Comparison of ENCODE assay signal across 19 cellular contexts in genomic region chr7:4692055-4692454, GRCh38. TPM values are rescaled to one million over a fixed set of nuclear protein-coding genes. Genes with fewer than 3 reads are reported as not detected.
DNase-seq lines count a peak whose midpoint lies in the region; ATAC-seq and TF ChIP-seq lines count a peak whose summit lies in the region.
"Had no signal": no experiment of that assay in that cellular context is flagged by ENCODE, and none has a peak within 500 bp of the region (broad histone marks: within the 10 kb centered on the region; RNA-seq: fewer than 3 reads in every experiment).

No MANE protein-coding gene starts in this region.

- peaks cover 2% of the 10 kb centered on the region for H3K36me3 Mint-ChIP-seq in T-helper 17 cell (ENCODE audit: low read depth)
- H3K36me3 Mint-ChIP-seq in activated T-helper 1 cell treated with anti-CD3 and anti-CD28 coated beads, Interleukin-12 subunit alpha, Interleukin-12 subunit beta, Interleukin-2, Interleukin-4 antibody, amounts not matched to agents 30 ng/mL and 10 ng/mL and 1 ng/mL, durations not matched to agents 14 hours and 24 hours and 36 hours (ENCODE audit: low read depth) = peaks cover 7% of the 10 kb centered on the region

- TF ChIP-seq EP300 in ovary (IDR thresholded peaks at IDR 0.05) = no peak

- intact Hi-C loops in ovary (cut with DNase I) = no loop called here
- intact Hi-C loops in activated T-helper 1 cell treated with anti-CD3 and anti-CD28 coated beads, Interleukin-12 subunit alpha, Interleukin-12 subunit beta, Interleukin-2, Interleukin-4 antibody, amounts not matched to agents 30 ng/mL and 10 ng/mL and 1 ng/mL, durations not matched to agents 14 hours and 24 hours and 36 hours (cut with micrococcal nuclease) = no loop called here

- TF ChIP-seq CTCF in fibroblast of villous mesenchyme (IDR thresholded peaks at IDR 0.05; ENCODE audit: insufficient read depth, low read depth, low read length) (no peak), ovary (IDR thresholded peaks at IDR 0.05) (no peak)

- H3K4me3 Mint-ChIP-seq in T-helper 17 cell = no peak overlapping the region
- H3K4me3 Mint-ChIP-seq in activated T-helper 1 cell treated with anti-CD3 and anti-CD28 coated beads, Interleukin-12 subunit alpha, Interleukin-12 subunit beta, Interleukin-2, Interleukin-4 antibody, amounts not matched to agents 30 ng/mL and 10 ng/mL and 1 ng/mL, durations not matched to agents 14 hours and 24 hours and 36 hours = no peak overlapping the region
- H3K4me3 Mint-ChIP-seq: CD4-positive, alpha-beta T cell; central memory CD8-positive, alpha-beta T cell had no signal

- no peak for ATAC-seq in T-helper 17 cell
- ATAC-seq in GM19455 (IDR thresholded peaks at IDR 0.05; ENCODE audit: unreplicated experiment) = no peak
- ATAC-seq in HG03108 (IDR thresholded peaks at IDR 0.05; ENCODE audit: unreplicated experiment) = no peak
- ATAC-seq: PC-3; stimulated activated naive B cell treated with anti-CD40 and anti-IgM and Interleukin-4, amounts not matched to agents 10 μg/mL and 1 μg/mL and 100 μg/mL, for 72 hours had no signal

- no peaks in the 10 kb centered on the region for H3K9me3 Mint-ChIP-seq in activated T-helper 1 cell treated with anti-CD3 and anti-CD28 coated beads, Interleukin-12 subunit alpha, Interleukin-12 subunit beta, Interleukin-2, Interleukin-4 antibody, amounts not matched to agents 30 ng/mL and 10 ng/mL and 1 ng/mL, durations not matched to agents 14 hours and 24 hours and 36 hours
- H3K9me3 Mint-ChIP-seq: CD4-positive, alpha-beta T cell; central memory CD8-positive, alpha-beta T cell; stimulated activated naive B cell treated with anti-CD40 and anti-IgM and Interleukin-4, amounts not matched to agents 10 μg/mL and 1 μg/mL and 100 μg/mL, for 72 hours had no signal

- peak overlapping the region; percentile 21 for H3K27ac Mint-ChIP-seq in T-helper 17 cell
- no peak overlapping the region for H3K27ac Mint-ChIP-seq in activated T-helper 1 cell treated with anti-CD3 and anti-CD28 coated beads, Interleukin-12 subunit alpha, Interleukin-12 subunit beta, Interleukin-2, Interleukin-4 antibody, amounts not matched to agents 30 ng/mL and 10 ng/mL and 1 ng/mL, durations not matched to agents 14 hours and 24 hours and 36 hours

- H3K4me1 ChIP-seq in ovary (ENCODE audit: insufficient read depth) = peaks cover 30% of the 10 kb centered on the region

- no peaks in the 10 kb centered on the region for H3K36me3 ChIP-seq in ovary

- no peak overlapping the region for H3K4me3 ChIP-seq in fibroblast of villous mesenchyme (ENCODE audit: low read depth, low read length)
- H3K4me3 ChIP-seq in ovary = peak overlapping the region; percentile 15
- H3K4me3 ChIP-seq: A549 had no signal

- DNase-seq in AG08395 (ENCODE audit: low spot score) = peak; percentile 66
- no peak for DNase-seq in T-helper 17 cell
- peak; percentile 52 for DNase-seq in fibroblast of villous mesenchyme (ENCODE audit: low read depth)
- DNase-seq in ovary = peak in 4 of 5 donors; percentile 61 to 63 (median 62)
- DNase-seq in NCI-H524 (lab: John Stamatoyannopoulos, UW) = no peak
- no peak for DNase-seq in activated T-helper 1 cell treated with anti-CD3 and anti-CD28 coated beads, Interleukin-12 subunit alpha, Interleukin-12 subunit beta, Interleukin-2, Interleukin-4 antibody, amounts not matched to agents 30 ng/mL and 10 ng/mL and 1 ng/mL, durations not matched to agents 14 hours and 24 hours and 36 hours (ENCODE audit: low spot score)
- DNase-seq: activated T-cell treated with anti-CD3 and anti-CD28 coated beads, Interleukin-2, amount 50 U/mL, for 48 hours; CD4-positive, alpha-beta T cell; head of caudate nucleus; Kasumi-1; NCI-H748 treated with DMSO at 0.1 percent for 48 hours; occipital lobe; PC-3; SK-N-SH; stimulated activated naive B cell treated with anti-CD40 and anti-IgM and Interleukin-4, amounts not matched to agents 10 μg/mL and 1 μg/mL and 100 μg/mL, for 72 hours had no signal

- H3K9me3 ChIP-seq in T-helper 17 cell (ENCODE audit: control insufficient read depth, low read length, poor library complexity, severe bottlenecking) = no peaks in the 10 kb centered on the region
- no peaks in the 10 kb centered on the region for H3K9me3 ChIP-seq in ovary
- H3K9me3 ChIP-seq: A549, SK-N-SH had no signal

- WGBS in ovary, 3 donors = 6 to 10% (median 9%) methylated on average over 5 of the region's 5 CpGs

- no peaks in the 10 kb centered on the region for H3K27me3 ChIP-seq in ovary

- H3K27ac ChIP-seq in ovary = peak overlapping the region; percentile 26 to 71

- TF ChIP-seq POLR2A in ovary (IDR thresholded peaks at IDR 0.05) = no peak

- H3K27me3 Mint-ChIP-seq in T-helper 17 cell = no peaks in the 10 kb centered on the region
- H3K27me3 Mint-ChIP-seq in activated T-helper 1 cell treated with anti-CD3 and anti-CD28 coated beads, Interleukin-12 subunit alpha, Interleukin-12 subunit beta, Interleukin-2, Interleukin-4 antibody, amounts not matched to agents 30 ng/mL and 10 ng/mL and 1 ng/mL, durations not matched to agents 14 hours and 24 hours and 36 hours (ENCODE audit: insufficient read depth) = no peaks in the 10 kb centered on the region
- H3K27me3 Mint-ChIP-seq: CD4-positive, alpha-beta T cell; central memory CD8-positive, alpha-beta T cell; stimulated activated naive B cell treated with anti-CD40 and anti-IgM and Interleukin-4, amounts not matched to agents 10 μg/mL and 1 μg/mL and 100 μg/mL, for 72 hours had no signal

- peaks cover 63% of the 10 kb centered on the region for H3K4me1 Mint-ChIP-seq in T-helper 17 cell
- peaks cover 32% of the 10 kb centered on the region for H3K4me1 Mint-ChIP-seq in activated T-helper 1 cell treated with anti-CD3 and anti-CD28 coated beads, Interleukin-12 subunit alpha, Interleukin-12 subunit beta, Interleukin-2, Interleukin-4 antibody, amounts not matched to agents 30 ng/mL and 10 ng/mL and 1 ng/mL, durations not matched to agents 14 hours and 24 hours and 36 hours (ENCODE audit: low read depth)

RNA-seq across cellular contexts. Expression of gene FOXK1, which starts 10.0 kb away (rescaled TPM):
- total RNA-seq in T-helper 17 cell (10 to 100 TPM; 59.8 to 60.9 TPM), fibroblast of villous mesenchyme (30.6 and 32.8 TPM in 2 replicates), ovary (10 to 100 TPM; 10.9 to 43.9 (median 32.6) TPM)
- 10 to 100 TPM in 1 of 2 donors, 1 to 10 TPM in 1; 5.8 to 10.4 TPM for polyA plus RNA-seq in ovary
- total RNA-seq in activated T-helper 1 cell treated with anti-CD3 and anti-CD28 coated beads, Interleukin-12 subunit alpha, Interleukin-12 subunit beta, Interleukin-2, Interleukin-4 antibody, amounts not matched to agents 30 ng/mL and 10 ng/mL and 1 ng/mL, durations not matched to agents 14 hours and 24 hours and 36 hours = 37.7 and 37.9 TPM in 2 replicates

Comparison
In these comparisons a context has a peak if more than half of its experiments do, and no peak if none do; other contexts are left out.
1. DNase-seq: peak in AG08395 (single experiment), fibroblast of villous mesenchyme (single experiment) and ovary (4 of 5); none in T-helper 17 cell (0 of 3), NCI-H524 (0 of 2) and activated T-helper 1 cell treated with anti-CD3 and anti-CD28 coated beads, Interleukin-12 subunit alpha, Interleukin-12 subunit beta, Interleukin-2, Interleukin-4 antibody, amounts not matched to agents 30 ng/mL and 10 ng/mL and 1 ng/mL, durations not matched to agents 14 hours and 24 hours and 36 hours (single experiment).